ENCODE assay signal across 10 cellular contexts in the genomic region with DNA sequence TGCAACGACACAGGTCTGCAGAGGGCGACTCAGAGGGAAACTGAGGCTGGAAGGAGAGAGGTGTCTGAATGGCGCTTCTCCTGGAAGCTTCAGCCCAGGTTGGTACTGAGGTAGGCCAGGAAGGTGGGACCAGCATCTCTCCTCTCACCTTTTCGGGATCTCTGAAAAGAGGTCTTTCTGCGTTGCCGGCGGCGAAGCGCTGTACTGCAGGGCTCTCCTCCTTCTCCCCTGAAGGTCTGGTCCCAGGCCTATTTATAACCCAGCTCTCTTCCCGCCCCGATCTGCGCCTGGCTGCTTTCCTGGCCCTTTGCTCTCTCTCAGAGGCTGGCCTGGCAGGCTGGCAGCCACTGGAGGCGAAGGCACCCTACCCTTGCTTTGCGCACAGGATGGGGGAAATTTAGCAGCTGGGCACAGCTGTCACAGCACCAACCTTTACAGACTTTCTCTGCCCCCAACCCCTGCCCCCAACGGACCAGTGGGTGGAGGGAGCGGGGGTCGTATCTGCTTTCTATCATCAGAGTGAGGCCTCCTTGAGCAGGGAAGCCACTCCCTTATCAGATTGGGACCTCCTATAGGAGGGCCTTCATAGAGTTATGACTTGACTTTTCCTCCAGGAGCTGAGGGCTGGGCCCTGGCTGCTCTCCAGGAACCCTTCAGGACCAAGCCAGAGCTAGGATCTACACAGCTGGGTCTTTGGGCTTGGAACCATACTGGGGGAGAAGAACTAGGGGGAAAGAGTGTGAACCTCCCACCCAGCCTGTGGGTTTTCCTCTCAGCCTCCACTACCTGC. TPM values are rescaled to one million over a fixed set of nuclear protein-coding genes. Genes with fewer than 3 reads are reported as not detected.
A peak's percentile ranks its signal among the peaks of the same experiment; 100 is the strongest.
DNase-seq lines count a peak whose midpoint lies in the region; ATAC-seq and TF ChIP-seq lines count a peak whose summit lies in the region.
"Had no signal": no experiment of that assay in that cellular context is flagged by ENCODE, and none has a peak within 500 bp of the region (broad histone marks: within the 10 kb centered on the region; RNA-seq: fewer than 3 reads in every experiment).

No MANE protein-coding gene starts in this region.

- H3K36me3 Mint-ChIP-seq in glutamatergic neuron (ENCODE audit: unreplicated experiment): no peaks in the 10 kb centered on the region
- no peaks in the 10 kb centered on the region for H3K36me3 Mint-ChIP-seq in natural killer cell treated with Interleukin-12 subunit alpha and Interleukin-12 subunit beta and Interleukin-15 and Interleukin-18, amount 100 ng/mL, for 72 hours

- H3K4me3 ChIP-seq in NT2/D1 (ENCODE audit: insufficient read length, low read depth): peak overlapping the region; percentile 55

- peaks cover 49% of the 10 kb centered on the region for H3K4me1 Mint-ChIP-seq in glutamatergic neuron (ENCODE audit: low read depth, unreplicated experiment)
- peaks cover 61 to 63% of the 10 kb centered on the region in 2 donors for H3K4me1 Mint-ChIP-seq in natural killer cell treated with Interleukin-12 subunit alpha and Interleukin-12 subunit beta and Interleukin-15 and Interleukin-18, amount 100 ng/mL, for 72 hours (ENCODE audit: low read depth in 2 of 2)

- H3K9ac ChIP-seq in NT2/D1 (ENCODE audit: insufficient read length, low read depth): peak overlapping the region; percentile 74

- H3K9me3 ChIP-seq in NT2/D1 (ENCODE audit: insufficient read depth, low read length): no peaks in the 10 kb centered on the region

- H3K36me3 ChIP-seq in NT2/D1 (ENCODE audit: insufficient read depth, insufficient read length, low read length): peaks cover 6% of the 10 kb centered on the region

- H3K27me3 ChIP-seq in NT2/D1 (ENCODE audit: insufficient read depth, insufficient read length): peaks cover 11% of the 10 kb centered on the region

- no peak for ATAC-seq in natural killer cell treated with Interleukin-12 subunit alpha and Interleukin-12 subunit beta and Interleukin-15 and Interleukin-18, amount 100 ng/mL, for 72 hours

- peaks cover 20% of the 10 kb centered on the region for H3K27me3 Mint-ChIP-seq in glutamatergic neuron (ENCODE audit: unreplicated experiment)
- peaks cover 12 to 23% of the 10 kb centered on the region in 2 donors for H3K27me3 Mint-ChIP-seq in natural killer cell treated with Interleukin-12 subunit alpha and Interleukin-12 subunit beta and Interleukin-15 and Interleukin-18, amount 100 ng/mL, for 72 hours

- peaks cover 16% of the 10 kb centered on the region for H3K9me3 Mint-ChIP-seq in glutamatergic neuron (ENCODE audit: unreplicated experiment)
- H3K9me3 Mint-ChIP-seq in natural killer cell treated with Interleukin-12 subunit alpha and Interleukin-12 subunit beta and Interleukin-15 and Interleukin-18, amount 100 ng/mL, for 72 hours: no peaks in the 10 kb centered on the region

- peak overlapping the region; percentile 76 for H3K4me3 Mint-ChIP-seq in glutamatergic neuron (ENCODE audit: unreplicated experiment)
- peak overlapping the region; percentile 64 for H3K4me3 Mint-ChIP-seq in natural killer cell treated with Interleukin-12 subunit alpha and Interleukin-12 subunit beta and Interleukin-15 and Interleukin-18, amount 100 ng/mL, for 72 hours

- H3K27ac Mint-ChIP-seq in glutamatergic neuron (ENCODE audit: unreplicated experiment): peak overlapping the region; percentile 66
- peak overlapping the region; percentile 46 to 73 for H3K27ac Mint-ChIP-seq in natural killer cell treated with Interleukin-12 subunit alpha and Interleukin-12 subunit beta and Interleukin-15 and Interleukin-18, amount 100 ng/mL, for 72 hours

- in situ Hi-C loops in ACHN (cut with HindIII; ENCODE audit: low pct_ligation_motif_present, low pct_unique_long_range_greater_than_20kb, low sequenced_read_pairs): loop anchor here (10.0 kb wide), 1 partner anchor 60 kb away; no protein-coding TSS in a partner anchor

- TF ChIP-seq CTCF in glutamatergic neuron (IDR thresholded peaks at IDR 0.05; ENCODE audit: partially characterized antibody, unreplicated experiment): no peak

- DNase-seq in ACHN (peak; percentile 17), NT2/D1 (ENCODE audit: low read depth, low spot score) (no peak), glutamatergic neuron (peak; percentile 38), cortex of kidney (lab: John Stamatoyannopoulos, UW) (no peak), SW480 (ENCODE audit: low spot score) (no peak)
- no peak for DNase-seq in natural killer cell treated with Interleukin-12 subunit alpha and Interleukin-12 subunit beta and Interleukin-15 and Interleukin-18, amount 100 ng/mL, for 72 hours (ENCODE audit: low spot score)
- no peak for DNase-seq in NK-92 treated with Interleukin-12 subunit alpha and Interleukin-12 subunit beta, amount 100 ng/mL, for 24 hours (lab: John Stamatoyannopoulos, UW)
- DNase-seq in activated CD4-positive, CD25-positive, alpha-beta regulatory T cell (lab: John Stamatoyannopoulos, UW): no peak
- DNase-seq: effector CD4-positive, alpha-beta T cell; stimulated activated CD4-positive, alpha-beta T cell treated with anti-CD3 and anti-CD28 coated beads, Interleukin-4, amount 100 ng/mL, for 1 hour had no signal

- H3K4me1 ChIP-seq in NT2/D1 (ENCODE audit: insufficient read depth, insufficient read length): peaks cover 13% of the 10 kb centered on the region

RNA-seq across cellular contexts. Expression of gene DYSF, which starts 1.1 kb away (rescaled TPM):
- 11.1 TPM for total RNA-seq in glutamatergic neuron (ENCODE audit: unreplicated experiment)
- total RNA-seq in natural killer cell treated with Interleukin-12 subunit alpha and Interleukin-12 subunit beta and Interleukin-15 and Interleukin-18, amount 100 ng/mL, for 72 hours: 10 to 100 TPM; 23.0 to 36.6 TPM

Comparison
In these comparisons a context has a peak if more than half of its experiments do, and no peak if none do; other contexts are left out.
1. DNase-seq: peak in ACHN (single experiment) and glutamatergic neuron (single experiment); none in NT2/D1 (single experiment), natural killer cell treated with Interleukin-12 subunit alpha and Interleukin-12 subunit beta and Interleukin-15 and Interleukin-18, amount 100 ng/mL, for 72 hours (single experiment), NK-92 treated with Interleukin-12 subunit alpha and Interleukin-12 subunit beta, amount 100 ng/mL, for 24 hours (single experiment), cortex of kidney (single experiment), SW480 (single experiment) and activated CD4-positive, CD25-positive, alpha-beta regulatory T cell (0 of 4).